Comparison of ENCODE assay signal across 8 cellular contexts in genomic region chr11:65497141-65498041, GRCh38. TPM values are rescaled to one million over a fixed set of nuclear protein-coding genes. Genes with fewer than 3 reads are reported as not detected.
A peak's percentile ranks its signal among the peaks of the same experiment; 100 is the strongest.
DNase-seq lines count a peak whose midpoint lies in the region; ATAC-seq and TF ChIP-seq lines count a peak whose summit lies in the region.

No MANE protein-coding gene starts in this region.

- H3K4me3 Mint-ChIP-seq in mesothelial cell of epicardium, result no peak overlapping the region

- peak; percentile 99 for DNase-seq in COR-L47 (lab: John Stamatoyannopoulos, UW)
- peak in 75 of 76 experiments; percentile 89 to 100 (median 98) for DNase-seq in HUDEP-2 (lab: John Stamatoyannopoulos, UW; ENCODE audit: unreplicated experiment in 76 of 76)
- DNase-seq in NOMO-1 treated with DMSO at 0.1 percent for 48 hours (lab: John Stamatoyannopoulos, UW; ENCODE audit: unreplicated experiment), result peak; percentile 98
- DNase-seq in activated CD8-positive, alpha-beta memory T cell treated with anti-CD3 and anti-CD28 coated beads for 48 hours (ENCODE audit: low read depth in 2 of 3, low spot score in 2 of 3), result peak; percentile 97 to 100 (median 97)
- peak; percentile 99 for DNase-seq in mesothelial cell of epicardium (ENCODE audit: low spot score in 2 of 2, unreplicated experiment in 2 of 2)
- DNase-seq in stimulated activated CD8-positive, alpha-beta memory T cell treated with anti-CD3 and anti-CD28 coated beads, Interleukin-15, amount 100 ng/mL, for 4 hours (ENCODE audit: low read depth in 2 of 2), result peak; percentile 95 to 99

- TF ChIP-seq CTCF in mesothelial cell of epicardium (IDR thresholded peaks at IDR 0.05; ENCODE audit: unreplicated experiment), result no peak

- peaks cover 19% of the 10 kb centered on the region for H3K36me3 ChIP-seq in endocrine pancreas (ENCODE audit: control insufficient read depth, insufficient read depth, low read length)

- H3K27me3 ChIP-seq in endocrine pancreas (ENCODE audit: control insufficient read depth, insufficient read depth, low read length), result no peaks in the 10 kb centered on the region

- peaks cover under 1% of the 10 kb centered on the region for H3K36me3 Mint-ChIP-seq in mesothelial cell of epicardium

- peak overlapping the region; percentile 90 for H3K9ac ChIP-seq in endocrine pancreas (ENCODE audit: control insufficient read depth, insufficient read depth, low read length)

- peak; percentile 59 for ATAC-seq in GM21390 (IDR thresholded peaks at IDR 0.05; ENCODE audit: unreplicated experiment)

- H3K4me1 Mint-ChIP-seq in mesothelial cell of epicardium, result peaks cover 41% of the 10 kb centered on the region

- H3K4me1 ChIP-seq in endocrine pancreas (ENCODE audit: control insufficient read depth, insufficient read depth, low read length), result no peaks in the 10 kb centered on the region

- H3K4me3 ChIP-seq in endocrine pancreas (ENCODE audit: control insufficient read depth, insufficient read depth, low read length), result peak overlapping the region; percentile 100

- H3K9me3 Mint-ChIP-seq in mesothelial cell of epicardium, result no peaks in the 10 kb centered on the region

- H3K27me3 Mint-ChIP-seq in mesothelial cell of epicardium (ENCODE audit: low read depth), result no peaks in the 10 kb centered on the region

- H3K27ac Mint-ChIP-seq in mesothelial cell of epicardium, result no peak overlapping the region

- H3K9me3 ChIP-seq in endocrine pancreas (ENCODE audit: control insufficient read depth, low read length), result no peaks in the 10 kb centered on the region

RNA-seq across cellular contexts. Expression of gene MALAT1, which starts 1.5 kb away (rescaled TPM):
- 15,343 to 16,172 TPM (median 16,018 TPM) in 3 replicates for total RNA-seq in mesothelial cell of epicardium

RNA-seq across cellular contexts. Expression of gene SCYL1, which starts 27.5 kb away (rescaled TPM):
- total RNA-seq in mesothelial cell of epicardium, result 83.4 to 91.1 TPM (median 89.5 TPM) in 3 replicates

Comparison
In these comparisons a context has a peak if more than half of its experiments do, and no peak if none do; other contexts are left out.
1. Peak in every context shown above with its lines: DNase-seq, ATAC-seq and H3K4me3 ChIP-seq.